13 cellular contexts compared by ENCODE assay signal in the genomic region with DNA sequence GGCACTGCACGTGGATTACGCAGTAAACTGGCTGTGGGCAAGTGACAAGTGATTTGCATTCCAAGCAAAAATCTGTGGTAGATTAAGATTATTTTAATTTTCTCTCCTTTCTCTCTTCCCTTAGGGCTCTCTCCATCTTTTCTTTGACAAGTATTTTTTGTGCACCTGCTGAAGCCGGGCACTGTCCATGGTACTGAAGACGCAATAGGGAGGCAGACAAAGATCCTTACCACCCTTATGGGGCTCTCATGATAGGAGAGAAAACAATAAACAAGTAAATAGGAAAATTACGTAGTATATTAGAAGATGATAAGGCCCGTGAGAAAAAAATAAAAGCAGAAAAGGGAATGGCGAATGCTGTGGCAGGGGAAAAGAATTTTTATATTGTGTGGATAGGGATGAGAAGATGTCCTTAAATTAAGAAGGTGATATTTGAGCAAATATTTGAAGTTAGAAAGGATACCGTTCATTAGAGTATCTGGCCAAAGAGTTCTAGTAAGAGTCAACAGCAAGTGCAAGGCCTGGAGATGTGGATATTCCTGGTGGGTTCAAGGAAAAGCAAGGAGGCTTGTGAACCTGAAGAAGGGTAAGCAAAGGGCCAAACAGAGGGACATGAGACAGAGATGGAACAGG.
DNase-seq lines count a peak whose midpoint lies in the region; ATAC-seq, FAIRE-seq and TF ChIP-seq lines count a peak whose summit lies in the region.
"Had no signal": no experiment of that assay in that cellular context is flagged by ENCODE, and none has a peak within 500 bp of the region (broad histone marks: within the 10 kb centered on the region; RNA-seq: fewer than 3 reads in every experiment).

No MANE protein-coding gene starts in this region.

- FAIRE-seq in GM12878 (lab: Jason Lieb, UNC), result no peak

- no peak overlapping the region for H3K27ac Mint-ChIP-seq in mesothelial cell of epicardium
- H3K27ac Mint-ChIP-seq: naive thymus-derived CD4-positive, alpha-beta T cell had no signal

- TF ChIP-seq POLR2A in GM12878 (IDR thresholded peaks at IDR 0.05; ENCODE audit: low read depth, low read length) (no peak), tibial nerve (IDR thresholded peaks at IDR 0.05) (no peak)

- H3K4me1 ChIP-seq in MM.1S (ENCODE audit: low read length) (no peaks in the 10 kb centered on the region), GM12878 (ENCODE audit: control insufficient read depth, insufficient read depth, low read length) (no peaks in the 10 kb centered on the region), tibial nerve (no peaks in the 10 kb centered on the region)
- H3K4me1 ChIP-seq: body of pancreas, Peyer's patch had no signal

- POLR2A ChIA-PET in GM12878 (lab: Charles Lee), result no interaction called here

- H3K9me2 ChIP-seq in MM.1S (replicated peaks; ENCODE audit: insufficient read depth, low read length), result no peaks in the 10 kb centered on the region; the same call in 1 of the 2 replicates

- peaks cover 5% of the 10 kb centered on the region for H3K27me3 Mint-ChIP-seq in mesothelial cell of epicardium (ENCODE audit: low read depth)
- H3K27me3 Mint-ChIP-seq: naive thymus-derived CD4-positive, alpha-beta T cell had no signal

- DNase-seq in DMS53 (lab: John Stamatoyannopoulos, UW), result peak; percentile 10
- no peak for DNase-seq in DMS53 treated with DMSO at 0.1 percent for 48 hours (lab: John Stamatoyannopoulos, UW; ENCODE audit: unreplicated experiment)
- peak; percentile 38 for DNase-seq in MM.1S
- DNase-seq in GM12878 (ENCODE audit: low read depth, low spot score), result no peak
- peak; percentile 45 to 65 for DNase-seq in mesothelial cell of epicardium (ENCODE audit: low spot score in 2 of 2, unreplicated experiment in 2 of 2)
- no peak for DNase-seq in tibial nerve (ENCODE audit: low spot score in 2 of 2)
- no peak for DNase-seq in NCI-H1105 treated with DMSO at 0.1 percent for 48 hours (lab: John Stamatoyannopoulos, UW)
- DNase-seq: 8988T; activated CD8-positive, alpha-beta memory T cell treated with anti-CD3 and anti-CD28 coated beads for 24 hours; naive thymus-derived CD4-positive, alpha-beta T cell; Peyer's patch had no signal

- no peaks in the 10 kb centered on the region for H3K4me1 Mint-ChIP-seq in mesothelial cell of epicardium
- H3K4me1 Mint-ChIP-seq: naive thymus-derived CD4-positive, alpha-beta T cell had no signal

- no TSS peak for BruUV-seq in GM12878 (replicated peaks; lab: Mats Ljungman, UMichigan)

- 29% methylated on average over 8 of the region's 8 CpGs for WGBS in GM12878 (ENCODE audit: insufficient coverage, insufficient replicate concordance, low lambda C conversion rate, missing lambda C conversion rate)
- 49 to 57% methylated on average over 8 of the region's 8 CpGs for WGBS in tibial nerve, 2 donors

- SMC1A ChIA-PET in GM12878 (lab: Charles Lee; ENCODE audit: uncharacterized antibody, unreplicated experiment), result no interaction called here

- no peak overlapping the region for H3K4me3 ChIP-seq in MM.1S (ENCODE audit: low read length)
- no peak overlapping the region for H3K4me3 ChIP-seq in GM12878
- H3K4me3 ChIP-seq in tibial nerve, result no peak overlapping the region
- H3K4me3 ChIP-seq: body of pancreas, Peyer's patch had no signal

- H3K36me3 ChIP-seq in MM.1S (replicated peaks; ENCODE audit: insufficient read depth, low read length) (no peaks in the 10 kb centered on the region), GM12878 (ENCODE audit: control insufficient read depth in 2 of 2, insufficient read depth in 2 of 2, low read length in 1 of 2) (no peaks in the 10 kb centered on the region), tibial nerve (no peaks in the 10 kb centered on the region)
- H3K36me3 ChIP-seq: Peyer's patch had no signal

- H4K20me1 ChIP-seq in MM.1S (ENCODE audit: insufficient read depth, low read length), result no peaks in the 10 kb centered on the region
- H4K20me1 ChIP-seq in GM12878 (ENCODE audit: control insufficient read depth, insufficient read depth), result no peaks in the 10 kb centered on the region

- no peaks in the 10 kb centered on the region for H3F3A ChIP-seq in MM.1S (ENCODE audit: insufficient read depth, low read length)

- no peak for TF ChIP-seq CTCF in MM.1S (IDR thresholded peaks at IDR 0.05; ENCODE audit: low read length)
- no peak for TF ChIP-seq CTCF in GM12878 (IDR thresholded peaks at IDR 0.05 in 2 of 3, conservative IDR thresholded peaks at IDR 0.05 in 1 of 3; ENCODE audit: control insufficient read depth in 2 of 3, extremely low read depth in 1 of 3, insufficient read depth in 1 of 3, low read depth in 3 of 3, low read length in 3 of 3)
- TF ChIP-seq CTCF in mesothelial cell of epicardium (IDR thresholded peaks at IDR 0.05; ENCODE audit: unreplicated experiment), result no peak
- no peak for TF ChIP-seq CTCF in tibial nerve (IDR thresholded peaks at IDR 0.05)

- H2AFZ ChIP-seq in MM.1S (ENCODE audit: low read length) (no peak overlapping the region), GM12878 (ENCODE audit: control insufficient read depth, low read depth, low read length) (no peak overlapping the region)

- H3K79me2 ChIP-seq in MM.1S (ENCODE audit: low read length), result no peaks in the 10 kb centered on the region
- H3K79me2 ChIP-seq in GM12878 (ENCODE audit: control insufficient read depth, insufficient read depth, low read length), result no peaks in the 10 kb centered on the region

- H3K9me3 Mint-ChIP-seq in mesothelial cell of epicardium, result no peaks in the 10 kb centered on the region

- CTCF ChIA-PET in GM12878 (lab: Yijun Ruan, JAX), result no interaction called here

- TF ChIP-seq EP300 in GM12878 (IDR thresholded peaks at IDR 0.05; ENCODE audit: borderline replicate concordance in 1 of 2, control insufficient read depth in 1 of 2, low read depth in 2 of 2, low read length in 2 of 2), result no peak
- no peak for TF ChIP-seq EP300 in tibial nerve (IDR thresholded peaks at IDR 0.05)

- no peak overlapping the region for H3K4me2 ChIP-seq in MM.1S (ENCODE audit: low read depth, low read length)
- no peak overlapping the region for H3K4me2 ChIP-seq in GM12878 (ENCODE audit: control insufficient read depth, insufficient read depth)

- H3K27ac ChIP-seq in MM.1S (ENCODE audit: low read length) (no peak overlapping the region), GM12878 (ENCODE audit: control insufficient read depth, insufficient read depth) (no peak overlapping the region), tibial nerve (no peak overlapping the region)
- H3K27ac ChIP-seq: body of pancreas, Peyer's patch had no signal

- H3K9me3 ChIP-seq in MM.1S (replicated peaks; ENCODE audit: insufficient read depth, low read length) (no peaks in the 10 kb centered on the region), GM12878 (replicated peaks; ENCODE audit: control insufficient read depth, insufficient read depth, low read length) (no peaks in the 10 kb centered on the region), tibial nerve (no peaks in the 10 kb centered on the region)
- H3K9me3 ChIP-seq: body of pancreas, Peyer's patch had no signal

- H3K9ac ChIP-seq in MM.1S (ENCODE audit: low read length), result no peak overlapping the region
- no peak overlapping the region for H3K9ac ChIP-seq in GM12878 (ENCODE audit: control insufficient read depth, insufficient read depth, low read length)

- H3K36me3 Mint-ChIP-seq in mesothelial cell of epicardium, result no peaks in the 10 kb centered on the region
- H3K36me3 Mint-ChIP-seq: naive thymus-derived CD4-positive, alpha-beta T cell had no signal

- RAD21 ChIA-PET in GM12878 (lab: Charles Lee; ENCODE audit: unreplicated experiment), result no interaction called here

- in situ Hi-C loops in GM12878 (cut with MboI), result no loop called here

- intact Hi-C loops in GM12878 (cut with micrococcal nuclease; ENCODE audit: unreplicated experiment), result no loop called here

- no peak for TF ChIP-seq RAD21 in GM12878 (IDR thresholded peaks at IDR 0.05; ENCODE audit: insufficient read depth, low read depth, low read length)

- H3K4me3 Mint-ChIP-seq in mesothelial cell of epicardium, result no peak overlapping the region
- H3K4me3 Mint-ChIP-seq: naive thymus-derived CD4-positive, alpha-beta T cell had no signal

- no peak for ATAC-seq in GM12878
- ATAC-seq in HG03342 (IDR thresholded peaks at IDR 0.05; ENCODE audit: unreplicated experiment), result no peak
- ATAC-seq: body of pancreas; naive thymus-derived CD4-positive, alpha-beta T cell had no signal

- H3K27me3 ChIP-seq in MM.1S (replicated peaks; ENCODE audit: insufficient read depth, low read length), result no peaks in the 10 kb centered on the region
- no peaks in the 10 kb centered on the region for H3K27me3 ChIP-seq in GM12878 (replicated peaks in 1 of 2; ENCODE audit: control insufficient read depth in 2 of 2, insufficient read depth in 2 of 2, low read length in 1 of 2)
- no peaks in the 10 kb centered on the region for H3K27me3 ChIP-seq in tibial nerve
- H3K27me3 ChIP-seq: body of pancreas, Peyer's patch had no signal

TF ChIP-seq in GM12878, 131 proteins besides CTCF, POLR2A, EP300 and RAD21:
- TF ChIP-seq YBX1 (IDR thresholded peaks at IDR 0.05), result no peak
- TF ChIP-seq, protein P1, sequence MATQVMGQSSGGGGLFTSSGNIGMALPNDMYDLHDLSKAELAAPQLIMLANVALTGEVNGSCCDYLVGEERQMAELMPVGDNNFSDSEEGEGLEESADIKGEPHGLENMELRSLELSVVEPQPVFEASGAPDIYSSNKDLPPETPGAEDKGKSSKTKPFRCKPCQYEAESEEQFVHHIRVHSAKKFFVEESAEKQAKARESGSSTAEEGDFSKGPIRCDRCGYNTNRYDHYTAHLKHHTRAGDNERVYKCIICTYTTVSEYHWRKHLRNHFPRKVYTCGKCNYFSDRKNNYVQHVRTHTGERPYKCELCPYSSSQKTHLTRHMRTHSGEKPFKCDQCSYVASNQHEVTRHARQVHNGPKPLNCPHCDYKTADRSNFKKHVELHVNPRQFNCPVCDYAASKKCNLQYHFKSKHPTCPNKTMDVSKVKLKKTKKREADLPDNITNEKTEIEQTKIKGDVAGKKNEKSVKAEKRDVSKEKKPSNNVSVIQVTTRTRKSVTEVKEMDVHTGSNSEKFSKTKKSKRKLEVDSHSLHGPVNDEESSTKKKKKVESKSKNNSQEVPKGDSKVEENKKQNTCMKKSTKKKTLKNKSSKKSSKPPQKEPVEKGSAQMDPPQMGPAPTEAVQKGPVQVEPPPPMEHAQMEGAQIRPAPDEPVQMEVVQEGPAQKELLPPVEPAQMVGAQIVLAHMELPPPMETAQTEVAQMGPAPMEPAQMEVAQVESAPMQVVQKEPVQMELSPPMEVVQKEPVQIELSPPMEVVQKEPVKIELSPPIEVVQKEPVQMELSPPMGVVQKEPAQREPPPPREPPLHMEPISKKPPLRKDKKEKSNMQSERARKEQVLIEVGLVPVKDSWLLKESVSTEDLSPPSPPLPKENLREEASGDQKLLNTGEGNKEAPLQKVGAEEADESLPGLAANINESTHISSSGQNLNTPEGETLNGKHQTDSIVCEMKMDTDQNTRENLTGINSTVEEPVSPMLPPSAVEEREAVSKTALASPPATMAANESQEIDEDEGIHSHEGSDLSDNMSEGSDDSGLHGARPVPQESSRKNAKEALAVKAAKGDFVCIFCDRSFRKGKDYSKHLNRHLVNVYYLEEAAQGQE (IDR thresholded peaks at IDR 0.05; ENCODE audit: low read depth, low read length), result peak; percentile 87

Comparison
In these comparisons a context has a peak if more than half of its experiments do, and no peak if none do; other contexts are left out.
1. DNase-seq: peak in DMS53 (single experiment), MM.1S (single experiment) and mesothelial cell of epicardium (2 of 2); none in DMS53 treated with DMSO at 0.1 percent for 48 hours (single experiment), GM12878 (single experiment), tibial nerve (0 of 2) and NCI-H1105 treated with DMSO at 0.1 percent for 48 hours (single experiment).